Comparison of ENCODE assay signal across 12 cellular contexts in genomic region chr12:46154221-46154975, GRCh38.
A peak's percentile ranks its signal among the peaks of the same experiment; 100 is the strongest.
DNase-seq lines count a peak whose midpoint lies in the region; ATAC-seq and TF ChIP-seq lines count a peak whose summit lies in the region.
"Had no signal": no experiment of that assay in that cellular context is flagged by ENCODE, and none has a peak within 500 bp of the region (broad histone marks: within the 10 kb centered on the region; RNA-seq: fewer than 3 reads in every experiment).

No MANE protein-coding gene starts in this region.

- no peak overlapping the region for H3K27ac Mint-ChIP-seq in CD8-positive, alpha-beta memory T cell

- H3K4me1 Mint-ChIP-seq in CD8-positive, alpha-beta memory T cell, result peaks cover 2 to 17% (median 16%) of the 10 kb centered on the region in 3 donors

- H3K27me3 ChIP-seq in CD8-positive, alpha-beta memory T cell (ENCODE audit: insufficient read depth, low read length, poor library complexity, severe bottlenecking), result no peaks in the 10 kb centered on the region
- H3K27me3 ChIP-seq: esophagus squamous epithelium had no signal

- CTCF ChIA-PET in CD8-positive, alpha-beta memory T cell (lab: Charles Lee), result interaction anchor here (1.0 to 1.3 kb wide), 4 partner anchors 115 to 148 kb away, joined by 3 to 5 read pairs (median 4); partner anchors contain the start of gene SLC38A1

- in situ Hi-C loops in Caki2 (cut with HindIII; ENCODE audit: low pct_unique_long_range_greater_than_20kb, low sequenced_read_pairs), result no loop called here
- in situ Hi-C loops in GM13976 (cut with MboI; ENCODE audit: low sequenced_read_pairs, unreplicated experiment), result loop anchor here (25.0 kb wide), 1 partner anchor 208 kb away; the partner anchor contains the start of gene SLC38A2

- no peaks in the 10 kb centered on the region for H3K36me3 ChIP-seq in mucosa of descending colon (ENCODE audit: low read depth)
- H3K36me3 ChIP-seq in CD8-positive, alpha-beta memory T cell (ENCODE audit: insufficient read depth, low read length), result no peaks in the 10 kb centered on the region
- H3K36me3 ChIP-seq: esophagus squamous epithelium, thoracic aorta had no signal

- H3K9me3 ChIP-seq in mucosa of descending colon, result no peaks in the 10 kb centered on the region
- H3K9me3 ChIP-seq in CD8-positive, alpha-beta memory T cell (ENCODE audit: low read length), result no peaks in the 10 kb centered on the region
- H3K9me3 ChIP-seq: thoracic aorta had no signal

- H3K27me3 Mint-ChIP-seq in CD8-positive, alpha-beta memory T cell, result peaks cover 2 to 10% of the 10 kb centered on the region in 2 donors

- no peak overlapping the region for H3K27ac ChIP-seq in CD8-positive, alpha-beta memory T cell (ENCODE audit: low read depth, low read length)
- H3K27ac ChIP-seq: thoracic aorta had no signal

- intact Hi-C loops in mucosa of descending colon (cut with DNase I, micrococcal nuclease), result no loop called here

- peaks cover 11% of the 10 kb centered on the region for H3K4me1 ChIP-seq in mucosa of descending colon (ENCODE audit: low read depth)
- peaks cover 10% of the 10 kb centered on the region for H3K4me1 ChIP-seq in CD8-positive, alpha-beta memory T cell (ENCODE audit: insufficient read depth, low read length)

- H3K9me3 Mint-ChIP-seq in CD8-positive, alpha-beta memory T cell, result peaks cover 4 to 17% (median 11%) of the 10 kb centered on the region in 5 donors

- POLR2A ChIA-PET in CD8-positive, alpha-beta memory T cell (lab: Charles Lee), result interaction anchor here (0.9 to 1.1 kb wide), 2 partner anchors 116 to 149 kb away, joined by 3 read pairs; no protein-coding TSS in a partner anchor

- H3K36me3 Mint-ChIP-seq in CD8-positive, alpha-beta memory T cell, result peaks cover 3 to 11% (median 8%) of the 10 kb centered on the region in 3 donors

- ATAC-seq in mucosa of descending colon (peak; percentile 51), left lobe of liver (no peak)

- H3K4me3 Mint-ChIP-seq in CD8-positive, alpha-beta memory T cell, result no peak overlapping the region

- DNase-seq in Caki2 (ENCODE audit: low read depth), result peak; percentile 36
- DNase-seq in NCI-H69 (lab: John Stamatoyannopoulos, UW), result peak; percentile 46
- DNase-seq in dermis blood vessel endothelial cell, result peak; percentile 56
- DNase-seq in mucosa of descending colon, result no peak
- DNase-seq in left lobe of liver (ENCODE audit: low spot score), result no peak
- no peak for DNase-seq in middle frontal gyrus (ENCODE audit: extremely low spot score, low spot score)
- no peak for DNase-seq in GM13976 (ENCODE audit: low spot score)
- no peak for DNase-seq in CD8-positive, alpha-beta memory T cell
- DNase-seq: anterior cingulate cortex, esophagus squamous epithelium had no signal

- TF ChIP-seq CTCF in mucosa of descending colon (IDR thresholded peaks at IDR 0.05), result no peak
- TF ChIP-seq CTCF in GM13976 (IDR thresholded peaks at IDR 0.05; ENCODE audit: borderline replicate concordance, control extremely low read depth, extremely low read depth, insufficient read depth, missing control alignments), result no peak

- no peak overlapping the region for H3K4me3 ChIP-seq in mucosa of descending colon
- H3K4me3 ChIP-seq in CD8-positive, alpha-beta memory T cell (ENCODE audit: low read length), result no peak overlapping the region
- H3K4me3 ChIP-seq: esophagus squamous epithelium, lung, thoracic aorta had no signal

Comparison
In these comparisons a context has a peak if more than half of its experiments do, and no peak if none do; other contexts are left out.
1. DNase-seq: peak in Caki2 (single experiment), NCI-H69 (single experiment) and dermis blood vessel endothelial cell (single experiment); none in mucosa of descending colon (0 of 3), left lobe of liver (single experiment), middle frontal gyrus (single experiment), GM13976 (single experiment) and CD8-positive, alpha-beta memory T cell (0 of 5).